In genomic region chr4:176838611-176839411, GRCh38 we compare ENCODE assay signal across 2 cellular contexts.
TF ChIP-seq lines count a peak whose summit lies in the region.

No MANE protein-coding gene starts in this region.

TF ChIP-seq in GM23338, 12 proteins besides CTCF, POLR2A, EP300 and RAD21 (continued from another document):
- TF ChIP-seq REST (IDR thresholded peaks at IDR 0.05; ENCODE audit: unreplicated experiment), result no peak
- no peak for TF ChIP-seq ZNF114 (CRISPR knock-in tag; IDR thresholded peaks at IDR 0.05)
- no peak for TF ChIP-seq EZH2 (IDR thresholded peaks at IDR 0.05; ENCODE audit: low read depth, unreplicated experiment)
- TF ChIP-seq EZH2phosphoT487 (IDR thresholded peaks at IDR 0.05; ENCODE audit: unreplicated experiment), result no peak
- no peak for TF ChIP-seq ZNF462 (CRISPR knock-in tag; IDR thresholded peaks at IDR 0.05)

TF ChIP-seq in SK-N-SH, 30 proteins besides CTCF, POLR2A, EP300 and RAD21 (continued from another document):
- no peak for TF ChIP-seq NRF1 (IDR thresholded peaks at IDR 0.05; ENCODE audit: low read depth, low read length)
- no peak for TF ChIP-seq EZH2phosphoT487 (IDR thresholded peaks at IDR 0.05; ENCODE audit: borderline replicate concordance, low read depth)
- peak; percentile 75 for TF ChIP-seq JUND (IDR thresholded peaks at IDR 0.05)
- peak; percentile 70 for TF ChIP-seq FOSL2 (IDR thresholded peaks at IDR 0.05; ENCODE audit: borderline replicate concordance, low read depth)
- TF ChIP-seq SIN3A (IDR thresholded peaks at IDR 0.05; ENCODE audit: borderline replicate concordance, low read depth, low read length), result no peak
- TF ChIP-seq PBX3 (IDR thresholded peaks at IDR 0.05), result peak; percentile 73
- TF ChIP-seq RCOR1 (IDR thresholded peaks at IDR 0.05; ENCODE audit: low read length), result no peak
- no peak for TF ChIP-seq CHD2 (IDR thresholded peaks at IDR 0.05; ENCODE audit: low read length, partially characterized antibody)
- no peak for TF ChIP-seq IRF3 (IDR thresholded peaks at IDR 0.05; ENCODE audit: low read depth, low read length)
- 0 out of 2 replicates have a peak, but pooled peaks have one; percentile 36 for TF ChIP-seq TEAD4 (IDR thresholded peaks at IDR 0.05; ENCODE audit: borderline replicate concordance, insufficient read depth)
- no peak for TF ChIP-seq MAX (IDR thresholded peaks at IDR 0.05; ENCODE audit: low read depth)
- TF ChIP-seq POLR2AphosphoS5 (IDR thresholded peaks at IDR 0.05; ENCODE audit: low read depth, low read length), result peak; percentile 67; the same call in 1 of the 2 replicates
- TF ChIP-seq NFIC (IDR thresholded peaks at IDR 0.05; ENCODE audit: borderline replicate concordance), result peak; percentile 52; the same call in 1 of the 2 replicates
- no peak for TF ChIP-seq GATA2 (CRISPR knock-in tag; IDR thresholded peaks at IDR 0.05)
- TF ChIP-seq GABPA (IDR thresholded peaks at IDR 0.05; ENCODE audit: low read depth), result no peak
- TF ChIP-seq RXRA (IDR thresholded peaks at IDR 0.05; ENCODE audit: borderline replicate concordance, low read depth), result peak; percentile 20; the same call in 1 of the 2 replicates
- TF ChIP-seq FOXM1 (IDR thresholded peaks at IDR 0.05; ENCODE audit: low read depth), result no peak
- TF ChIP-seq USF1 (IDR thresholded peaks at IDR 0.05; ENCODE audit: borderline replicate concordance, low read depth), result no peak
- no peak for TF ChIP-seq RFX5 (IDR thresholded peaks at IDR 0.05; ENCODE audit: low read length)
- TF ChIP-seq USF2 (IDR thresholded peaks at IDR 0.05; ENCODE audit: borderline replicate concordance, low read depth, low read length), result no peak
- TF ChIP-seq MEF2A (IDR thresholded peaks at IDR 0.05; ENCODE audit: borderline replicate concordance, low read depth), result peak; percentile 87
- no peak for TF ChIP-seq MXI1 (IDR thresholded peaks at IDR 0.05; ENCODE audit: low read depth, low read length)
- peak; percentile 69; the same call in 1 of the 2 replicates for TF ChIP-seq ZBTB33 (IDR thresholded peaks at IDR 0.05; ENCODE audit: borderline replicate concordance, low read depth)
- no peak for TF ChIP-seq FOXJ3 (CRISPR knock-in tag; IDR thresholded peaks at IDR 0.05)
- TF ChIP-seq TCF12 (IDR thresholded peaks at IDR 0.05), result peak; percentile 82
- TF ChIP-seq TAF1 (IDR thresholded peaks at IDR 0.05; ENCODE audit: borderline replicate concordance, low read depth, low read length), result no peak
- TF ChIP-seq YY1 (IDR thresholded peaks at IDR 0.05; ENCODE audit: low read depth), result no peak
